In genomic region chr10:5079836-5080235, GRCh38 we compare ENCODE assay signal across 1 cellular context.
TF ChIP-seq lines count a peak whose summit lies in the region.

No MANE protein-coding gene starts in this region.

TF ChIP-seq in A549, 52 proteins besides CTCF, POLR2A, EP300 and RAD21 (continued from another document):
- TF ChIP-seq REST (IDR thresholded peaks at IDR 0.05) (no peak), SREBF2 (IDR thresholded peaks at IDR 0.05) (no peak), EHMT2 (IDR thresholded peaks at IDR 0.05; ENCODE audit: low read depth) (no peak), HES2 (IDR thresholded peaks at IDR 0.05) (no peak), ESRRA (IDR thresholded peaks at IDR 0.05; ENCODE audit: borderline replicate concordance, low read length) (no peak), FOSB (CRISPR knock-in tag; IDR thresholded peaks at IDR 0.05) (no peak), CEBPB (IDR thresholded peaks at IDR 0.05) (peak in 1 of 2 experiments; percentile 75; a peak in 2 of 4 replicates), TP53 (CRISPR knock-in tag; IDR thresholded peaks at IDR 0.05) (no peak), JUNB (IDR thresholded peaks at IDR 0.05) (peak; percentile 55), USF2 (IDR thresholded peaks at IDR 0.05) (no peak), ELK1 (IDR thresholded peaks at IDR 0.05; ENCODE audit: low read depth, low read length) (no peak), HOXA7 (CRISPR knock-in tag; IDR thresholded peaks at IDR 0.05) (no peak), CHD4 (IDR thresholded peaks at IDR 0.05; ENCODE audit: borderline replicate concordance) (no peak), SMC3 (IDR thresholded peaks at IDR 0.05) (no peak; the same call in 2 of the 3 replicates), HMGXB4 (CRISPR knock-in tag; IDR thresholded peaks at IDR 0.05; ENCODE audit: borderline replicate concordance) (no peak), PHF8 (IDR thresholded peaks at IDR 0.05; ENCODE audit: borderline replicate concordance, low read depth) (no peak), HEYL (CRISPR knock-in tag; IDR thresholded peaks at IDR 0.05) (no peak), ZSCAN20 (CRISPR knock-in tag; IDR thresholded peaks at IDR 0.05) (no peak), NR3C1 (IDR thresholded peaks at IDR 0.05) (no peak), ATOH8 (CRISPR knock-in tag; IDR thresholded peaks at IDR 0.05; ENCODE audit: low read depth) (no peak), E2F6 (IDR thresholded peaks at IDR 0.05; ENCODE audit: borderline replicate concordance, low read depth) (peak; percentile 40; the same call in 1 of the 2 replicates), NFE2L2 (conservative IDR thresholded peaks at IDR 0.05; ENCODE audit: low read length) (no peak), KDM1A (IDR thresholded peaks at IDR 0.05; ENCODE audit: low read depth) (no peak), JUN (IDR thresholded peaks at IDR 0.05) (peak; percentile 55 to 63; a peak in 4 of 5 replicates), EHF (CRISPR knock-in tag; IDR thresholded peaks at IDR 0.05) (no peak), CHD2 (IDR thresholded peaks at IDR 0.05; ENCODE audit: low read length, partially characterized antibody) (no peak), MYC (IDR thresholded peaks at IDR 0.05; ENCODE audit: borderline replicate concordance, low read length) (no peak), NPAS2 (CRISPR knock-in tag; IDR thresholded peaks at IDR 0.05; ENCODE audit: borderline replicate concordance) (no peak), ZNF302 (CRISPR knock-in tag; IDR thresholded peaks at IDR 0.05) (no peak), RFX5 (IDR thresholded peaks at IDR 0.05) (no peak), TFCP2L1 (CRISPR knock-in tag; IDR thresholded peaks at IDR 0.05) (no peak), ZC3H11A (IDR thresholded peaks at IDR 0.05) (no peak), BCL3 (IDR thresholded peaks at IDR 0.05) (peak; percentile 59; the same call in 1 of the 3 replicates), HDAC2 (IDR thresholded peaks at IDR 0.05) (no peak), PBX3 (IDR thresholded peaks at IDR 0.05) (peak; percentile 68; the same call in 1 of the 2 replicates), HOXB13 (CRISPR knock-in tag; IDR thresholded peaks at IDR 0.05; ENCODE audit: low read depth) (no peak), ZFP36 (IDR thresholded peaks at IDR 0.05; ENCODE audit: borderline replicate concordance, partially characterized antibody) (no peak), BHLHE40 (IDR thresholded peaks at IDR 0.05; ENCODE audit: low read depth, low read length) (no peak), KDM5A (IDR thresholded peaks at IDR 0.05) (no peak), RNF2 (IDR thresholded peaks at IDR 0.05; ENCODE audit: borderline replicate concordance, low read depth) (no peak), FOSL2 (IDR thresholded peaks at IDR 0.05) (0 out of 2 replicates have a peak, but pooled peaks have one; percentile 44), FOSL2 (CRISPR knock-in tag; IDR thresholded peaks at IDR 0.05) (peak; percentile 84)
